20 cellular contexts compared by ENCODE assay signal in genomic region chr16:67685388-67686112, GRCh38. TPM values are rescaled to one million over a fixed set of nuclear protein-coding genes. Genes with fewer than 3 reads are reported as not detected.
DNase-seq lines count a peak whose midpoint lies in the region; ATAC-seq, FAIRE-seq and TF ChIP-seq lines count a peak whose summit lies in the region.
"Had no signal": no experiment of that assay in that cellular context is flagged by ENCODE, and none has a peak within 500 bp of the region (broad histone marks: within the 10 kb centered on the region; RNA-seq: fewer than 3 reads in every experiment).

No MANE protein-coding gene starts in this region.

- peaks cover 8 to 11% (median 8%) of the 10 kb centered on the region in 3 donors for H3K36me3 ChIP-seq in skeletal muscle tissue (ENCODE audit: control insufficient read depth in 3 of 3, insufficient read depth in 3 of 3, low read length in 3 of 3)
- no peaks in the 10 kb centered on the region for H3K36me3 ChIP-seq in colonic mucosa

- no peak for FAIRE-seq in frontal cortex (lab: Jason Lieb, UNC)

- no peak overlapping the region for H3K9ac ChIP-seq in skeletal muscle tissue (ENCODE audit: low read depth in 1 of 3, low read length in 3 of 3)
- no peak overlapping the region for H3K9ac ChIP-seq in colonic mucosa (ENCODE audit: low read depth in 2 of 2, low read length in 2 of 2)

- H3K27ac Mint-ChIP-seq in T-helper 1 cell treated with Interleukin-12 subunit alpha and Interleukin-12 subunit beta and Interleukin-4 antibody, amounts not matched to agents 30 μg/mL and 1 μg/mL, for 36 hours, result peak overlapping the region; percentile 29
- H3K27ac Mint-ChIP-seq: activated T-cell treated with anti-CD3 and anti-CD28 coated beads, Interleukin-2, amount 50 U/mL, for 72 hours had no signal

- intact Hi-C loops in colonic mucosa (cut with DNase I), result loop anchor here (10.0 kb wide), 1 partner anchor 369 kb away; no protein-coding TSS in a partner anchor

- no peaks in the 10 kb centered on the region for H3K27me3 Mint-ChIP-seq in T-helper 1 cell treated with Interleukin-12 subunit alpha and Interleukin-12 subunit beta and Interleukin-4 antibody, amounts not matched to agents 30 μg/mL and 1 μg/mL, for 36 hours (ENCODE audit: low read depth)

- H3K4me3 Mint-ChIP-seq in T-helper 1 cell treated with Interleukin-12 subunit alpha and Interleukin-12 subunit beta and Interleukin-4 antibody, amounts not matched to agents 30 μg/mL and 1 μg/mL, for 36 hours, result no peak overlapping the region
- H3K4me3 Mint-ChIP-seq: activated T-cell treated with anti-CD3 and anti-CD28 coated beads, Interleukin-2, amount 50 U/mL, for 72 hours had no signal

- peak; percentile 61 for ATAC-seq in GM21447 (IDR thresholded peaks at IDR 0.05; ENCODE audit: unreplicated experiment)
- ATAC-seq: activated T-cell treated with anti-CD3 and anti-CD28 coated beads, Interleukin-2, amount 50 U/mL, for 72 hours had no signal

- peaks cover 5% of the 10 kb centered on the region for H3K36me3 Mint-ChIP-seq in T-helper 1 cell treated with Interleukin-12 subunit alpha and Interleukin-12 subunit beta and Interleukin-4 antibody, amounts not matched to agents 30 μg/mL and 1 μg/mL, for 36 hours (ENCODE audit: low read depth)

- H3K4me3 ChIP-seq in epithelial cell of proximal tubule (ENCODE audit: low read depth, low read length), result no peak overlapping the region
- no peak overlapping the region for H3K4me3 ChIP-seq in skeletal muscle tissue (ENCODE audit: low read length in 3 of 3)
- H3K4me3 ChIP-seq in colonic mucosa, result no peak overlapping the region
- H3K4me3 ChIP-seq: dorsolateral prefrontal cortex, PC-9, thoracic aorta had no signal

- H3K9me3 Mint-ChIP-seq in T-helper 1 cell treated with Interleukin-12 subunit alpha and Interleukin-12 subunit beta and Interleukin-4 antibody, amounts not matched to agents 30 μg/mL and 1 μg/mL, for 36 hours, result no peaks in the 10 kb centered on the region
- H3K9me3 Mint-ChIP-seq: activated T-cell treated with anti-CD3 and anti-CD28 coated beads, Interleukin-2, amount 50 U/mL, for 72 hours had no signal

- H3K4me1 Mint-ChIP-seq in T-helper 1 cell treated with Interleukin-12 subunit alpha and Interleukin-12 subunit beta and Interleukin-4 antibody, amounts not matched to agents 30 μg/mL and 1 μg/mL, for 36 hours (ENCODE audit: low read depth), result peaks cover 7% of the 10 kb centered on the region

- H3K9me3 ChIP-seq in skeletal muscle tissue (ENCODE audit: control insufficient read depth in 3 of 3, low read length in 3 of 3) (no peaks in the 10 kb centered on the region), colonic mucosa (no peaks in the 10 kb centered on the region)
- H3K9me3 ChIP-seq: Caco-2, thoracic aorta had no signal

- DNase-seq in T-helper 1 cell, result no peak
- DNase-seq in epithelial cell of proximal tubule (ENCODE audit: low read depth), result peak; percentile 30
- DNase-seq in frontal cortex (ENCODE audit: low spot score in 2 of 2), result no peak
- DNase-seq in middle frontal gyrus (ENCODE audit: extremely low spot score, low spot score), result no peak
- DNase-seq in colonic mucosa, result no peak
- DNase-seq: 8988T; activated CD4-positive, alpha-beta T cell treated with anti-CD3 and anti-CD28 coated beads for 1 hour; activated T-cell treated with anti-CD3 and anti-CD28 coated beads, Interleukin-2, amount 50 U/mL, for 72 hours; anterior cingulate cortex; Caco-2; dorsolateral prefrontal cortex; foreskin fibroblast; kidney glomerular epithelial cell; NCI-H1105 treated with DMSO at 0.1 percent for 48 hours; NCI-H446 treated with DMSO at 0.1 percent for 48 hours; PC-9 had no signal

- H3K27me3 ChIP-seq in skeletal muscle tissue (ENCODE audit: control insufficient read depth in 3 of 3, insufficient read depth in 3 of 3, low read length in 3 of 3) (no peaks in the 10 kb centered on the region), colonic mucosa (no peaks in the 10 kb centered on the region)
- H3K27me3 ChIP-seq: dorsolateral prefrontal cortex had no signal

- H3K4me1 ChIP-seq in skeletal muscle tissue (ENCODE audit: control insufficient read depth in 3 of 3, insufficient read depth in 3 of 3, low read length in 3 of 3) (peaks cover 3 to 9% (median 5%) of the 10 kb centered on the region in 3 donors), colonic mucosa (no peaks in the 10 kb centered on the region)
- H3K4me1 ChIP-seq: Caco-2 had no signal

- H3K27ac ChIP-seq in skeletal muscle tissue (ENCODE audit: low read depth, low read length), result peak overlapping the region; percentile 16
- no peak overlapping the region for H3K27ac ChIP-seq in colonic mucosa
- H3K27ac ChIP-seq: PC-9, thoracic aorta had no signal

- TF ChIP-seq CTCF in epithelial cell of proximal tubule (conservative IDR thresholded peaks at IDR 0.05; ENCODE audit: low read depth, low read length) (no peak), colonic mucosa (IDR thresholded peaks at IDR 0.05) (no peak)

RNA-seq across cellular contexts. Expression of gene C16orf86, which starts 18.9 kb away (rescaled TPM):
- total RNA-seq in epithelial cell of proximal tubule, result 4.7 and 5.9 TPM in 2 replicates
- 3.1 TPM for total RNA-seq in skeletal muscle tissue
- total RNA-seq in frontal cortex, result 2.0 TPM
- 1 to 10 TPM; 1.1 to 1.4 TPM for total RNA-seq in colonic mucosa

RNA-seq across cellular contexts. Expression of gene ENKD1, which starts 19.0 kb away (rescaled TPM):
- total RNA-seq in epithelial cell of proximal tubule (12.2 and 17.4 TPM in 2 replicates), skeletal muscle tissue (5.2 TPM), frontal cortex (9.4 TPM), colonic mucosa (10 to 100 TPM in 1 of 2 donors, 1 to 10 TPM in 1; 9.1 to 13.0 TPM)

RNA-seq across cellular contexts. Expression of gene PARD6A, which starts 24.8 kb away (rescaled TPM):
- 13.3 and 15.9 TPM in 2 replicates for total RNA-seq in epithelial cell of proximal tubule
- 0.52 TPM for total RNA-seq in skeletal muscle tissue
- 9.4 TPM for total RNA-seq in frontal cortex
- 10 to 100 TPM in 1 of 2 donors, 1 to 10 TPM in 1; 4.6 to 10.3 TPM for total RNA-seq in colonic mucosa

RNA-seq across cellular contexts. Expression of gene ACD, which starts 25.5 kb away (rescaled TPM):
- 71.6 and 73.2 TPM in 2 replicates for total RNA-seq in epithelial cell of proximal tubule
- 10.4 TPM for total RNA-seq in skeletal muscle tissue
- total RNA-seq in frontal cortex, result 24.9 TPM
- total RNA-seq in colonic mucosa, result 10 to 100 TPM; 11.8 to 27.5 TPM

RNA-seq across cellular contexts. Expression of gene GFOD2, which starts 33.6 kb away (rescaled TPM):
- total RNA-seq in epithelial cell of proximal tubule, result 16.1 and 20.1 TPM in 2 replicates
- total RNA-seq in skeletal muscle tissue, result 12.5 TPM
- 57.9 TPM for total RNA-seq in frontal cortex
- 10 to 100 TPM; 22.1 to 33.8 TPM for total RNA-seq in colonic mucosa
